Comparison of ENCODE assay signal across 30 cellular contexts in the genomic region with DNA sequence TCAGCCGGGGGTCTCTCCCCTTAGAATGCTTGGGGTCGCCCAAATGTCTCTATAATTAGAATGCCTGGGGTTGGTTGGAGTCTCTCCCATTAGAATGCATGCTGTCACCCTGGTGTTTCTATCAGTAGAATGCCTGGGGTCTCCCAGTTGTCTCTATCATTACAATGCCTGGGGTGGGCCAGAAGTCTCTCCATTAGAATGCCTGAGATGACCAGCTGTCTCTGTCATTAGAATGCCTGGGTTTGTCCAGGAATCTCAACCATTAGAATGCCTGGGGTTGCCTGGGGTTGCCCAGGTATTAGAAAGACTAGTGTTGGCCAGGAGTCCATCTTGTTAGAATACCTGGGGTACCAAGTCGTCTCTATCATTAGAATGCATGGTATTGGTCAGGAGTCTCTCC.
"Had no signal": no experiment of that assay in that cellular context is flagged by ENCODE, and none has a peak within 500 bp of the region (broad histone marks: within the 10 kb centered on the region; RNA-seq: fewer than 3 reads in every experiment).

No MANE protein-coding gene starts in this region.

- H3K9me3 ChIP-seq: body of pancreas, colonic mucosa, esophagus squamous epithelium had no signal

- H3K27ac ChIP-seq: body of pancreas, colonic mucosa, epithelial cell of prostate, esophagus squamous epithelium, gastroesophageal sphincter, WERI-Rb-1 had no signal

- H3K27me3 ChIP-seq: body of pancreas, colonic mucosa had no signal

- H3K36me3 Mint-ChIP-seq: activated naive CD8-positive, alpha-beta T cell had no signal

- H3K27ac Mint-ChIP-seq: activated B cell treated with CpG ODN at 0.5 μM for 24 hours; activated CD8-positive, alpha-beta T cell treated with anti-CD3 and anti-CD28 coated beads for 36 hours; activated naive CD8-positive, alpha-beta T cell; activated T-helper 17 cell treated with anti-CD3 and anti-CD28 coated beads, Interleukin-2, amount 50 U/mL, for 72 hours; T-helper 17 cell; T-helper 2 cell treated with Interferon-gamma antibody and Interleukin-4, amounts not matched to agents 5 μg/mL and 100 μg/mL, for 36 hours had no signal

- H3K4me3 Mint-ChIP-seq: activated B cell treated with CpG ODN at 0.5 μM for 24 hours; activated CD8-positive, alpha-beta T cell treated with anti-CD3 and anti-CD28 coated beads for 36 hours; activated naive CD8-positive, alpha-beta T cell; activated T-cell treated with anti-CD3 and anti-CD28 coated beads, Interleukin-2, amount 50 U/mL, for 4 hours; activated T-helper 17 cell treated with anti-CD3 and anti-CD28 coated beads, Interleukin-2, amount 50 U/mL, for 72 hours; T-helper 17 cell; T-helper 2 cell treated with Interferon-gamma antibody and Interleukin-4, amounts not matched to agents 5 μg/mL and 100 μg/mL, for 36 hours had no signal

- ATAC-seq: activated CD4-positive, CD25-positive, alpha-beta regulatory T cell treated with anti-CD3 and anti-CD28 coated beads, Interleukin-2, amount 50 U/mL, for 24 hours; activated CD8-positive, alpha-beta T cell treated with anti-CD3 and anti-CD28 coated beads for 36 hours; activated T-cell treated with anti-CD3 and anti-CD28 coated beads, Interleukin-2, amount 50 U/mL, for 4 hours; activated T-helper 17 cell treated with anti-CD3 and anti-CD28 coated beads, Interleukin-2, amount 50 U/mL, for 72 hours; body of pancreas; gastroesophageal sphincter; T-helper 17 cell had no signal

- H3K4me3 ChIP-seq: body of pancreas, colonic mucosa, esophagus squamous epithelium, gastroesophageal sphincter had no signal

- DNase-seq: activated B cell treated with CpG ODN at 0.5 μM for 24 hours; activated CD4-positive, alpha-beta T cell treated with anti-CD3 and anti-CD28 coated beads for 48 hours; activated CD4-positive, alpha-beta T cell treated with anti-CD3 and anti-CD28 coated beads, Interleukin-2, amount 50 U/mL, for 1 hour; activated CD4-positive, alpha-beta T cell treated with anti-CD3 and anti-CD28 coated beads, Interleukin-2, amount 50 U/mL, for 48 hours; activated CD8-positive, alpha-beta memory T cell treated with anti-CD3 and anti-CD28 coated beads for 24 hours; activated CD8-positive, alpha-beta T cell treated with anti-CD3 and anti-CD28 coated beads for 36 hours; activated effector memory CD4-positive, alpha-beta T cell treated with Interleukin-2 at 50 U/mL for 16 hours; activated gamma-delta T cell treated with Interleukin-2 at 50 U/mL for 16 hours; activated naive CD4-positive, alpha-beta T cell treated with anti-CD3 and anti-CD28 coated beads, Interleukin-2, amount 50 U/mL, for 16 hours; activated naive CD4-positive, alpha-beta T cell treated with Interleukin-2 at 50 U/mL for 16 hours; activated T-cell treated with anti-CD3 and anti-CD28 coated beads, Interleukin-2, amount 50 U/mL, for 4 hours; amniotic stem cell; aorta; body of pancreas; central memory CD4-positive, alpha-beta T cell; cerebellar nuclear complex; colonic mucosa; effector CD8-positive, alpha-beta T cell; esophagus squamous epithelium; foreskin melanocyte; T-helper 1 cell; T-helper 17 cell; T1000; WERI-Rb-1 had no signal

- H3K4me1 ChIP-seq: body of pancreas, colonic mucosa, esophagus squamous epithelium, gastroesophageal sphincter had no signal

- H3K4me1 Mint-ChIP-seq: activated B cell treated with CpG ODN at 0.5 μM for 24 hours; activated T-helper 17 cell treated with anti-CD3 and anti-CD28 coated beads, Interleukin-2, amount 50 U/mL, for 72 hours; T-helper 17 cell had no signal

- H3K36me3 ChIP-seq: colonic mucosa, esophagus squamous epithelium, gastroesophageal sphincter, WERI-Rb-1 had no signal
